ENCODE assay signal across 19 cellular contexts in the genomic region with DNA sequence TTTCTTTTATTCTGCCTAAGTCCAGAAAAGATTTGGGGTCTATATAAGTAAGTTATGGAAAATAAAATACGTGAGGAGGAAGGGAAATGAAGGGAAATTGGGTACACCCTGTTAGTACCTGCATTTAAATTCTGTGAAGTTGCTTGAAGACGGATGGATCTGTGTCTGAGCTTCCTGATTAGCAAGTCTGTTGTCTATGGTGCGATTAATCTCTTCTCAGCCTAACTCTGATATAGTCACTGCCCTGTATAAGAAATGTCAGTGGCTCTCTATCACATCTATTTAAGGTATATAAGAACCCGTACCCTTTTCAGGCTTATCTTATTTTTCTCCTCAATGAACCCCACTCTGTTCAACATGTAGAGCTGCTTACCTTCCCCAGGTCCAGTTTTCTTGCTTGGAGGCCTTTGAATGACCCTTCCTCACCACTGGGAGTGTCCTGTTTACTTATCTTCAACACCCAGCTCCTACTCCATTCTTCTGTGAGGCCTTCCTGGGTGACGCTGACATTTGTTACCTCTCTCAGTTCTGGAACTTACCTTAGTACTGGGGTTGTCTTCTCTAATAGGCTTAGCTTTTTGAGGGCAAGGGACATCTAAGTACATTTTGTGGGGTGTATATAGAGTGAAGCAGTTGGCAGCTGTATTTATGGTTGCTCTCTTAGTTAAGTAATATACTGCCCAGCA.
DNase-seq lines count a peak whose midpoint lies in the region; ATAC-seq, FAIRE-seq and TF ChIP-seq lines count a peak whose summit lies in the region.
"Had no signal": no experiment of that assay in that cellular context is flagged by ENCODE, and none has a peak within 500 bp of the region (broad histone marks: within the 10 kb centered on the region; RNA-seq: fewer than 3 reads in every experiment).

No MANE protein-coding gene starts in this region.

- TF ChIP-seq CTCF in A549 (IDR thresholded peaks at IDR 0.05) (no peak), left lung (IDR thresholded peaks at IDR 0.05) (no peak)

- TF ChIP-seq POLR2A in A549 (IDR thresholded peaks at IDR 0.05; ENCODE audit: low read length): no peak

- no peaks in the 10 kb centered on the region for H3K27me3 ChIP-seq in left lung
- H3K27me3 ChIP-seq: BLaER1 had no signal

- no peak for TF ChIP-seq RAD21 in A549 (conservative IDR thresholded peaks at IDR 0.05 in 1 of 2, IDR thresholded peaks at IDR 0.05 in 1 of 2)

- H3K4me3 Mint-ChIP-seq in activated CD4-positive, alpha-beta memory T cell treated with anti-CD3 and anti-CD28 coated beads for 36 hours: no peak overlapping the region
- H3K4me3 Mint-ChIP-seq: naive thymus-derived CD8-positive, alpha-beta T cell had no signal

- CTCF ChIA-PET in A549 (lab: Yijun Ruan, JAX): no interaction called here
- CTCF ChIA-PET in activated CD4-positive, alpha-beta memory T cell treated with anti-CD3 and anti-CD28 coated beads for 36 hours (lab: Charles Lee): no interaction called here

- 75% methylated on average over 5 of the region's 5 CpGs for WGBS in A549 (ENCODE audit: missing lambda C conversion rate)

- DNase-seq in A549 (ENCODE audit: low read depth in 1 of 2, low spot score in 1 of 2) (peak in 1 of 2 experiments; percentile 52), NCI-H69 (lab: John Stamatoyannopoulos, UW) (peak; percentile 53), left lung (no peak), urothelium cell line (ENCODE audit: low spot score) (no peak), T1000 (lab: John Stamatoyannopoulos, UW) (no peak)
- no peak for DNase-seq in activated CD4-positive, alpha-beta memory T cell treated with anti-CD3 and anti-CD28 coated beads for 36 hours
- DNase-seq: hippocampal formation; naive thymus-derived CD8-positive, alpha-beta T cell; NCI-H1417 treated with DMSO at 0.1 percent for 48 hours; NCI-H2171; NCI-H774; small intestine; stimulated activated CD4-positive, alpha-beta T cell treated with anti-CD3 and anti-CD28 coated beads, Interleukin-4, amount 100 ng/mL, for 4 hours had no signal

- H3K4me2 ChIP-seq in A549: peak overlapping the region; percentile 57
- H3K4me2 ChIP-seq: BLaER1 had no signal

- H3K27ac ChIP-seq in A549 (peak overlapping the region; percentile 60 to 61), left lung (peak overlapping the region in 1 of 2 donors; percentile 82)
- H3K27ac ChIP-seq: BLaER1, prostate gland had no signal

- no peaks in the 10 kb centered on the region for H3K4me1 Mint-ChIP-seq in activated CD4-positive, alpha-beta memory T cell treated with anti-CD3 and anti-CD28 coated beads for 36 hours (ENCODE audit: low read depth)

- FAIRE-seq in A549 (lab: Jason Lieb, UNC) (no peak), urothelium cell line (lab: Jason Lieb, UNC) (no peak)
- FAIRE-seq: small intestine had no signal

- H3K4me1 ChIP-seq in A549: peaks cover 40% of the 10 kb centered on the region
- peaks cover 0 to 8% of the 10 kb centered on the region in 2 donors for H3K4me1 ChIP-seq in left lung
- H3K4me1 ChIP-seq: BLaER1, HAP-1, prostate gland had no signal

- peaks cover 10% of the 10 kb centered on the region for H3K27me3 Mint-ChIP-seq in activated CD4-positive, alpha-beta memory T cell treated with anti-CD3 and anti-CD28 coated beads for 36 hours

- POLR2A ChIA-PET in A549 (lab: Yijun Ruan, JAX): no interaction called here
- POLR2A ChIA-PET in activated CD4-positive, alpha-beta memory T cell treated with anti-CD3 and anti-CD28 coated beads for 36 hours (lab: Charles Lee): no interaction called here

- intact Hi-C loops in left lung (cut with DNase I): no loop called here
- intact Hi-C loops in activated CD4-positive, alpha-beta memory T cell treated with anti-CD3 and anti-CD28 coated beads for 36 hours (cut with micrococcal nuclease): no loop called here

- ATAC-seq in A549: peak in 1 of 2 experiments; percentile 57; a peak in 3 of 6 replicates
- peak; percentile 2 for ATAC-seq in GM21360 (IDR thresholded peaks at IDR 0.05; ENCODE audit: unreplicated experiment)
- ATAC-seq in left lung: peak; percentile 67
- ATAC-seq in HG02798 (IDR thresholded peaks at IDR 0.05; ENCODE audit: poor library complexity, unreplicated experiment): no peak
- ATAC-seq: naive thymus-derived CD8-positive, alpha-beta T cell had no signal

- no peaks in the 10 kb centered on the region for H3K36me3 ChIP-seq in left lung
- H3K36me3 ChIP-seq: BLaER1, HAP-1, prostate gland had no signal

- H3K9me3 Mint-ChIP-seq in activated CD4-positive, alpha-beta memory T cell treated with anti-CD3 and anti-CD28 coated beads for 36 hours: no peaks in the 10 kb centered on the region
- H3K9me3 Mint-ChIP-seq: naive thymus-derived CD8-positive, alpha-beta T cell had no signal

- H3K4me3 ChIP-seq in A549 (no peak overlapping the region), left lung (no peak overlapping the region)
- H3K4me3 ChIP-seq: BLaER1, HAP-1, prostate gland had no signal

- no peak overlapping the region for H3K27ac Mint-ChIP-seq in activated CD4-positive, alpha-beta memory T cell treated with anti-CD3 and anti-CD28 coated beads for 36 hours
- H3K27ac Mint-ChIP-seq: activated naive CD4-positive, alpha-beta T cell treated with anti-CD3 and anti-CD28 coated beads, Interleukin-2, amount 50 U/mL, for 72 hours; naive thymus-derived CD8-positive, alpha-beta T cell had no signal

- H3K36me3 Mint-ChIP-seq in activated CD4-positive, alpha-beta memory T cell treated with anti-CD3 and anti-CD28 coated beads for 36 hours: no peaks in the 10 kb centered on the region
- H3K36me3 Mint-ChIP-seq: activated naive CD4-positive, alpha-beta T cell treated with anti-CD3 and anti-CD28 coated beads, Interleukin-2, amount 50 U/mL, for 72 hours; naive thymus-derived CD8-positive, alpha-beta T cell had no signal

- H3K9me3 ChIP-seq in A549: peaks cover 5% of the 10 kb centered on the region; the same call in 1 of the 3 replicates
- no peaks in the 10 kb centered on the region for H3K9me3 ChIP-seq in left lung
- H3K9me3 ChIP-seq: BLaER1, HAP-1, prostate gland had no signal

- no peak for TF ChIP-seq EP300 in A549 (IDR thresholded peaks at IDR 0.05)

TF ChIP-seq in A549, 52 proteins besides CTCF, POLR2A, EP300 and RAD21:
- TF ChIP-seq FOSL2 (IDR thresholded peaks at IDR 0.05) (no peak), FOSL2 (CRISPR knock-in tag; IDR thresholded peaks at IDR 0.05) (no peak)
